ENCODE assay signal across 1 cellular context in genomic region chr3:24495334-24495994, GRCh38.
TF ChIP-seq lines count a peak whose summit lies in the region.

No MANE protein-coding gene starts in this region.

TF ChIP-seq in HepG2, 621 proteins besides CTCF, POLR2A, EP300 and RAD21 (continued from another document and continues in another):
- 0 out of 2 replicates have a peak, but pooled peaks have one; percentile 9 for TF ChIP-seq ZNF329 (CRISPR knock-in tag; IDR thresholded peaks at IDR 0.05; ENCODE audit: low read depth)
- TF ChIP-seq ZNF780A (CRISPR knock-in tag; IDR thresholded peaks at IDR 0.05) = peak; percentile 36; the same call in 1 of the 2 replicates
- no peak for TF ChIP-seq NFYC (CRISPR knock-in tag; IDR thresholded peaks at IDR 0.05)
- TF ChIP-seq ARNTL (CRISPR knock-in tag; IDR thresholded peaks at IDR 0.05) = no peak
- no peak for TF ChIP-seq ZNF589 (CRISPR knock-in tag; conservative IDR thresholded peaks at IDR 0.05)
- TF ChIP-seq ZNF569 (CRISPR knock-in tag; IDR thresholded peaks at IDR 0.05; ENCODE audit: borderline replicate concordance) = no peak
- TF ChIP-seq ATF7 (IDR thresholded peaks at IDR 0.05) = no peak
- TF ChIP-seq ATF7 (CRISPR knock-in tag; IDR thresholded peaks at IDR 0.05) = no peak
- peak; percentile 68; the same call in 1 of the 2 replicates for TF ChIP-seq MED13 (CRISPR knock-in tag; IDR thresholded peaks at IDR 0.05)
- TF ChIP-seq ARNT (IDR thresholded peaks at IDR 0.05) = no peak
- TF ChIP-seq ZBTB33 (CRISPR knock-in tag; IDR thresholded peaks at IDR 0.05) = peak; percentile 12; the same call in 1 of the 2 replicates
- TF ChIP-seq ZNF224 (CRISPR knock-in tag; IDR thresholded peaks at IDR 0.05) = no peak
- no peak for TF ChIP-seq ZBTB3 (CRISPR knock-in tag; IDR thresholded peaks at IDR 0.05; ENCODE audit: borderline replicate concordance, low read depth)
- no peak for TF ChIP-seq ZNF431 (CRISPR knock-in tag; IDR thresholded peaks at IDR 0.05; ENCODE audit: borderline replicate concordance, low read depth)
- no peak for TF ChIP-seq SIN3A (IDR thresholded peaks at IDR 0.05; ENCODE audit: borderline replicate concordance, low read depth, low read length)
- TF ChIP-seq GLMP (CRISPR knock-in tag; IDR thresholded peaks at IDR 0.05; ENCODE audit: borderline replicate concordance) = no peak
- TF ChIP-seq ZZZ3 (CRISPR knock-in tag; IDR thresholded peaks at IDR 0.05; ENCODE audit: borderline replicate concordance) = no peak
- no peak for TF ChIP-seq NBN (conservative IDR thresholded peaks at IDR 0.05)
- no peak for TF ChIP-seq RCOR2 (CRISPR knock-in tag; IDR thresholded peaks at IDR 0.05)
- no peak for TF ChIP-seq SOX6 (IDR thresholded peaks at IDR 0.05)
- peak; percentile 35; the same call in 1 of the 2 replicates for TF ChIP-seq SOX6 (CRISPR knock-in tag; IDR thresholded peaks at IDR 0.05)
- TF ChIP-seq ZBTB44 (CRISPR knock-in tag; IDR thresholded peaks at IDR 0.05) = no peak
- TF ChIP-seq SAFB2 (CRISPR knock-in tag; IDR thresholded peaks at IDR 0.05; ENCODE audit: borderline replicate concordance, low read depth) = 0 out of 2 replicates have a peak, but pooled peaks have one; percentile 24
- peak; percentile 76 for TF ChIP-seq ZFY (CRISPR knock-in tag; IDR thresholded peaks at IDR 0.05)
- TF ChIP-seq ZNF615 (CRISPR knock-in tag; IDR thresholded peaks at IDR 0.05; ENCODE audit: borderline replicate concordance) = no peak
- TF ChIP-seq ZNF513 (CRISPR knock-in tag; conservative IDR thresholded peaks at IDR 0.05) = no peak
- no peak for TF ChIP-seq REPIN1 (CRISPR knock-in tag; IDR thresholded peaks at IDR 0.05; ENCODE audit: borderline replicate concordance, low read depth)
- TF ChIP-seq ZNF841 (CRISPR knock-in tag; IDR thresholded peaks at IDR 0.05; ENCODE audit: borderline replicate concordance) = no peak
- no peak for TF ChIP-seq ZNF670 (CRISPR knock-in tag; IDR thresholded peaks at IDR 0.05; ENCODE audit: borderline replicate concordance)
- TF ChIP-seq ZNF878 (CRISPR knock-in tag; IDR thresholded peaks at IDR 0.05) = no peak
- peak; percentile 99 for TF ChIP-seq SNAPC4 (CRISPR knock-in tag; IDR thresholded peaks at IDR 0.05)
- TF ChIP-seq ZNF251 (CRISPR knock-in tag; IDR thresholded peaks at IDR 0.05) = no peak
- peak; percentile 90 for TF ChIP-seq AGO1 (IDR thresholded peaks at IDR 0.05; ENCODE audit: low read depth, low read length, poor library complexity, severe bottlenecking)
- TF ChIP-seq NCOA2 (CRISPR knock-in tag; IDR thresholded peaks at IDR 0.05) = no peak
- no peak for TF ChIP-seq ELF3 (CRISPR knock-in tag; IDR thresholded peaks at IDR 0.05)
- TF ChIP-seq ZNF160 (CRISPR knock-in tag; IDR thresholded peaks at IDR 0.05) = no peak
- no peak for TF ChIP-seq ZBTB49 (CRISPR knock-in tag; IDR thresholded peaks at IDR 0.05; ENCODE audit: borderline replicate concordance)
- no peak for TF ChIP-seq NFIB (CRISPR knock-in tag; IDR thresholded peaks at IDR 0.05; ENCODE audit: borderline replicate concordance)
- no peak for TF ChIP-seq ZNF790 (CRISPR knock-in tag; IDR thresholded peaks at IDR 0.05; ENCODE audit: borderline replicate concordance)
- TF ChIP-seq RFXANK (CRISPR knock-in tag; IDR thresholded peaks at IDR 0.05) = no peak
- no peak; the same call in 1 of the 2 replicates for TF ChIP-seq TEAD2 (CRISPR knock-in tag; IDR thresholded peaks at IDR 0.05)
- TF ChIP-seq RBM39 (IDR thresholded peaks at IDR 0.05; ENCODE audit: low read depth, low read length, poor library complexity, severe bottlenecking) = no peak
- no peak for TF ChIP-seq ZNF460 (CRISPR knock-in tag; IDR thresholded peaks at IDR 0.05; ENCODE audit: borderline replicate concordance)
- TF ChIP-seq ZNF746 (CRISPR knock-in tag; IDR thresholded peaks at IDR 0.05) = no peak; the same call in 1 of the 2 replicates
- TF ChIP-seq ZNF543 (CRISPR knock-in tag; IDR thresholded peaks at IDR 0.05) = no peak
- peak; percentile 27; the same call in 1 of the 2 replicates for TF ChIP-seq STAG1 (CRISPR knock-in tag; IDR thresholded peaks at IDR 0.05)
- no peak for TF ChIP-seq CAMTA2 (CRISPR knock-in tag; IDR thresholded peaks at IDR 0.05; ENCODE audit: borderline replicate concordance)
- TF ChIP-seq POLR2AphosphoS5 (IDR thresholded peaks at IDR 0.05; ENCODE audit: low read depth, low read length) = peak; percentile 65
- no peak for TF ChIP-seq ATF1 (CRISPR knock-in tag; IDR thresholded peaks at IDR 0.05)
- TF ChIP-seq ZNF792 (CRISPR knock-in tag; IDR thresholded peaks at IDR 0.05) = no peak
- no peak for TF ChIP-seq ZNF788 (CRISPR knock-in tag; IDR thresholded peaks at IDR 0.05; ENCODE audit: borderline replicate concordance)
- TF ChIP-seq TMF1 (CRISPR knock-in tag; IDR thresholded peaks at IDR 0.05; ENCODE audit: low read depth) = peak; percentile 39; the same call in 1 of the 2 replicates
- TF ChIP-seq AGO2 (optimal IDR thresholded peaks at IDR 0.05; ENCODE audit: low read depth, low read length) = peak; percentile 99
- TF ChIP-seq IRF1 (CRISPR knock-in tag; IDR thresholded peaks at IDR 0.05; ENCODE audit: low read depth) = no peak
- TF ChIP-seq RBM22 (optimal IDR thresholded peaks at IDR 0.05; ENCODE audit: low read length) = peak; percentile 85
- TF ChIP-seq KMT2B (CRISPR knock-in tag; IDR thresholded peaks at IDR 0.05) = peak; percentile 56; the same call in 1 of the 2 replicates
- TF ChIP-seq ZNF205 (CRISPR knock-in tag; IDR thresholded peaks at IDR 0.05) = peak; percentile 73; the same call in 1 of the 2 replicates
- TF ChIP-seq ZNF256 (CRISPR knock-in tag; conservative IDR thresholded peaks at IDR 0.05) = no peak; the same call in 1 of the 2 replicates
- TF ChIP-seq LBX2 (CRISPR knock-in tag; IDR thresholded peaks at IDR 0.05; ENCODE audit: borderline replicate concordance) = no peak
- no peak for TF ChIP-seq GZF1 (CRISPR knock-in tag; IDR thresholded peaks at IDR 0.05)
- no peak; the same call in 1 of the 2 replicates for TF ChIP-seq MXD3 (CRISPR knock-in tag; IDR thresholded peaks at IDR 0.05)
